ENCODE assay signal across 7 cellular contexts in the genomic region with DNA sequence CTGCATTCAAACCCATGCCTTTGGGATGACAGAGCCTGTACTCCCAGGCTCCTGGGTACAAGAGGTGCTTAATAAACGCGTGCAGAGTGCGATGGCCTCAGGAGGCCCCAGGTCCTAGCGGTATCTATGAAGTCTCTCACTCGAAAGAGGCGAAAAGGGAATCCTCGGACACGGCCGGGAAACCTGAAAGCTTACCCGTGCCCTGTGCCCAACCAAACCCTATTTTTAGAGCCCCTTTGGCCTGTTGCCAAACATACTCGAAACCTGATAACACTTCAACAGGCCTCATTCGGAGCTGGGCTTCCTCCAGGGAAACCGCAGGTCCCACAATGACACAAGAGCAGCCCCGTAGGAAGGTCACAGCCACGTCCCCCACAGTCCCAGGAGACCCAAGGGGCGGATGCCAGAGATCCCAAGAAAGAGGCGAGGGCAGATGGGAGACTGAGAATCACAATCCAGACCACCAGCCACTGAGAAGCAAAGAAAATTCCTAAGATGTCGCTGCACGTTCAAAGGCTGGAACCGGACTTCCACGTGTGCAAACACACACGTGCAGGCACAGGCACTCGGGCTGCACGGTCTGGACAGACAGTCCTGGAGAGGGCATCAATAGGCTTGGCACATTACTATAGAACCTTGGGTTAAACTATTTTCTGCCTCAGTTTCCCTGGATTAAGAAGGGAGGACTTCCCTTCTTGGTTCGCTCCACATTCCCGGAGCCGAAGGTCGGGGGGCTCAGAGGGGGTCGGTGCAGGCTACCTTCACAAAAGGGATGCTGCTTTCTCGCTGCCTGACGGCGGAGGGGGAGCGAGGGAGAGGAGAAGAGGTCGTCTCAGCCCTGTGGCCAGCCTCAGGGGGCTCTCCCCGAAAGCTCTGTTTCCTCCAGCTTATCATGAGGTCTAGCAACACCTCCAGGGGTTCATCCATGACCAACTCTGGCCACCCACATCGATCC. TPM values are rescaled to one million over a fixed set of nuclear protein-coding genes. Genes with fewer than 3 reads are reported as not detected.
A peak's percentile ranks its signal among the peaks of the same experiment; 100 is the strongest.
DNase-seq lines count a peak whose midpoint lies in the region; ATAC-seq and TF ChIP-seq lines count a peak whose summit lies in the region.

No MANE protein-coding gene starts in this region.

- peak; percentile 54 for ATAC-seq in GM19463 (IDR thresholded peaks at IDR 0.05; ENCODE audit: unreplicated experiment)
- ATAC-seq in lower lobe of right lung: peak; percentile 25 to 33
- ATAC-seq in HG03378 (IDR thresholded peaks at IDR 0.05; ENCODE audit: unreplicated experiment): no peak

- H3K36me3 ChIP-seq in lower lobe of right lung: peaks cover 6% of the 10 kb centered on the region
- no peaks in the 10 kb centered on the region for H3K36me3 ChIP-seq in WERI-Rb-1

- DNase-seq in NCI-H1105 treated with DMSO at 0.1 percent for 48 hours (lab: John Stamatoyannopoulos, UW) (peak; percentile 78), lower lobe of right lung (peak; percentile 51), WERI-Rb-1 (no peak), lower leg skin (ENCODE audit: low spot score in 2 of 2) (no peak)
- DNase-seq in activated T-cell treated with anti-CD3 and anti-CD28 coated beads, Interleukin-2, amount 50 U/mL, for 48 hours: peak; percentile 60 to 70

- H3K4me3 ChIP-seq in lower lobe of right lung (peak overlapping the region; percentile 17), WERI-Rb-1 (ENCODE audit: low read depth, low read length) (no peak overlapping the region), lower leg skin (ENCODE audit: low read depth, poor library complexity, severe bottlenecking) (no peak overlapping the region)

- H3K9me3 ChIP-seq in lower lobe of right lung (no peaks in the 10 kb centered on the region), WERI-Rb-1 (ENCODE audit: severe bottlenecking) (no peaks in the 10 kb centered on the region)

- H3K27ac ChIP-seq in lower lobe of right lung (peak overlapping the region; percentile 77), WERI-Rb-1 (no peak overlapping the region)

- intact Hi-C loops in lower lobe of right lung (cut with DNase I): no loop called here
- intact Hi-C loops in lower leg skin (cut with DNase I; ENCODE audit: low total_unique reads): loop anchor here (10.0 kb wide), 1 partner anchor 62 kb away; no protein-coding TSS in a partner anchor

- WGBS in lower leg skin, 2 donors: 46 to 54% methylated on average over 34 to 36 of the region's 36 CpGs

- TF ChIP-seq CTCF in lower lobe of right lung (IDR thresholded peaks at IDR 0.05): no peak
- TF ChIP-seq CTCF in WERI-Rb-1 (IDR thresholded peaks at IDR 0.05; ENCODE audit: low read depth, low read length): no peak
- TF ChIP-seq CTCF in lower leg skin (IDR thresholded peaks at IDR 0.05): no peak

- H3K27me3 ChIP-seq in lower lobe of right lung (ENCODE audit: low read depth): peaks cover 7% of the 10 kb centered on the region
- H3K27me3 ChIP-seq in WERI-Rb-1 (ENCODE audit: insufficient read depth, low read depth, severe bottlenecking): no peaks in the 10 kb centered on the region

- TF ChIP-seq POLR2A in lower leg skin (IDR thresholded peaks at IDR 0.05): no peak

- peaks cover 89% of the 10 kb centered on the region for H3K4me1 ChIP-seq in lower lobe of right lung

RNA-seq across cellular contexts. Expression of a gene that starts 8.2 kb away (rescaled TPM):
- total RNA-seq in lower lobe of right lung: 30.5 TPM
- 10 to 100 TPM; 12.2 to 22.3 (median 17.5) TPM for total RNA-seq in lower leg skin

Comparison
In these comparisons a context has a peak if more than half of its experiments do, and no peak if none do; other contexts are left out.
1. DNase-seq: peak in NCI-H1105 treated with DMSO at 0.1 percent for 48 hours (single experiment), activated T-cell treated with anti-CD3 and anti-CD28 coated beads, Interleukin-2, amount 50 U/mL, for 48 hours (2 of 2) and lower lobe of right lung (single experiment); none in WERI-Rb-1 (single experiment) and lower leg skin (0 of 2).